Comparison of ENCODE assay signal across 1 cellular context in genomic region chr6:122471107-122472021, GRCh38.
TF ChIP-seq lines count a peak whose summit lies in the region.

SERINC1 (minus strand) TSS chr6:122471807; CDS start chr6:122471737, 70 bp downstream.

TF ChIP-seq in HepG2, 621 proteins besides CTCF, POLR2A, EP300 and RAD21 (continued from another document):
- peak; percentile 69; the same call in 1 of the 2 replicates for TF ChIP-seq FOXP4 (CRISPR knock-in tag; IDR thresholded peaks at IDR 0.05)
